ENCODE assay signal across 23 cellular contexts in genomic region chr11:34147581-34147980, GRCh38.
"Had no signal": no experiment of that assay in that cellular context is flagged by ENCODE, and none has a peak within 500 bp of the region (broad histone marks: within the 10 kb centered on the region; RNA-seq: fewer than 3 reads in every experiment).

No MANE protein-coding gene starts in this region.

- ATAC-seq: activated CD4-positive, CD25-positive, alpha-beta regulatory T cell treated with anti-CD3 and anti-CD28 coated beads, Interleukin-2, amount 50 U/mL, for 24 hours; activated CD8-positive, alpha-beta T cell treated with anti-CD3 and anti-CD28 coated beads, Interleukin-2, amount 10 ng/mL, durations not matched to agents 7 days and 5 days had no signal

- H3K27me3 Mint-ChIP-seq: activated naive CD4-positive, alpha-beta T cell treated with anti-CD3 and anti-CD28 coated beads, Interleukin-2, amount 10 ng/mL, durations not matched to agents 7 days and 5 days; activated naive CD8-positive, alpha-beta T cell treated with anti-CD3 and anti-CD28 coated beads for 36 hours had no signal

- H3K4me3 Mint-ChIP-seq: activated CD8-positive, alpha-beta T cell treated with anti-CD3 and anti-CD28 coated beads, Interleukin-2, amount 10 ng/mL, durations not matched to agents 7 days and 5 days; activated naive CD4-positive, alpha-beta T cell treated with anti-CD3 and anti-CD28 coated beads, Interleukin-2, amount 10 ng/mL, durations not matched to agents 7 days and 5 days; activated naive CD8-positive, alpha-beta T cell treated with anti-CD3 and anti-CD28 coated beads for 36 hours had no signal

- H3K4me3 ChIP-seq: SJCRH30 had no signal

- H3K9me3 Mint-ChIP-seq: activated naive CD4-positive, alpha-beta T cell treated with anti-CD3 and anti-CD28 coated beads, Interleukin-2, amount 10 ng/mL, durations not matched to agents 7 days and 5 days; activated naive CD8-positive, alpha-beta T cell treated with anti-CD3 and anti-CD28 coated beads for 36 hours had no signal

- H3K27me3 ChIP-seq: SJCRH30 had no signal

- H3K9me3 ChIP-seq: SJCRH30, SK-N-SH had no signal

- H3K27ac Mint-ChIP-seq: activated CD8-positive, alpha-beta T cell treated with anti-CD3 and anti-CD28 coated beads, Interleukin-2, amount 10 ng/mL, durations not matched to agents 7 days and 5 days; activated naive CD8-positive, alpha-beta T cell treated with anti-CD3 and anti-CD28 coated beads for 36 hours had no signal

- H3K4me1 Mint-ChIP-seq: activated naive CD4-positive, alpha-beta T cell treated with anti-CD3 and anti-CD28 coated beads, Interleukin-2, amount 10 ng/mL, durations not matched to agents 7 days and 5 days; activated naive CD8-positive, alpha-beta T cell treated with anti-CD3 and anti-CD28 coated beads for 36 hours had no signal

- H3K9ac ChIP-seq: KMS-11, SK-N-SH had no signal

- H3K4me2 ChIP-seq: KMS-11, SK-N-SH had no signal

- DNase-seq: activated CD4-positive, alpha-beta T cell treated with anti-CD3 and anti-CD28 coated beads for 4 hours; activated CD8-positive, alpha-beta memory T cell treated with anti-CD3 and anti-CD28 coated beads, Interleukin-2, amount 50 U/mL, for 48 hours; activated CD8-positive, alpha-beta T cell treated with anti-CD3 and anti-CD28 coated beads, Interleukin-2, amount 10 ng/mL, durations not matched to agents 7 days and 5 days; activated gamma-delta T cell treated with Interleukin-2 at 50 U/mL for 16 hours; activated naive CD4-positive, alpha-beta T cell treated with anti-CD3 and anti-CD28 coated beads, Interleukin-2, amount 10 ng/mL, durations not matched to agents 7 days and 5 days; activated naive CD8-positive, alpha-beta T cell treated with anti-CD3 and anti-CD28 coated beads for 36 hours; activated T-cell treated with anti-CD3 and anti-CD28 coated beads, Interleukin-2, amount 50 U/mL, for 1 hour; MV-4-11; NCI-H1092 treated with DMSO at 0.1 percent for 48 hours; NCI-H1417 treated with DMSO at 0.1 percent for 48 hours; NCI-H1694; NCI-H2029; NCI-H2107; NCI-H226; NCI-H526; NCI-H82; Right ventricle myocardium superior; SJCRH30; SK-N-SH; T-helper 1 cell had no signal

- H3K27ac ChIP-seq: KMS-11, RWPE1, SJCRH30 had no signal

- H3K4me1 ChIP-seq: SJCRH30 had no signal
